ENCODE assay signal across 9 cellular contexts in genomic region chr19:45995715-45996385, GRCh38. TPM values are rescaled to one million over a fixed set of nuclear protein-coding genes. Genes with fewer than 3 reads are reported as not detected.
A peak's percentile ranks its signal among the peaks of the same experiment; 100 is the strongest.
DNase-seq lines count a peak whose midpoint lies in the region; ATAC-seq and TF ChIP-seq lines count a peak whose summit lies in the region.
"Had no signal": no experiment of that assay in that cellular context is flagged by ENCODE, and none has a peak within 500 bp of the region (broad histone marks: within the 10 kb centered on the region; RNA-seq: fewer than 3 reads in every experiment).

No MANE protein-coding gene starts in this region.

- peaks cover 0 to 15% (median 0%) of the 10 kb centered on the region in 11 experiments; a peak in 4 of 22 replicates for H3K36me3 ChIP-seq in BLaER1 treated with 17β-estradiol and CSF1 and Interleukin-3, amounts not matched to agents 10 nM and 100 nM
- H3K36me3 ChIP-seq in MG63: no peaks in the 10 kb centered on the region
- H3K36me3 ChIP-seq in muscle layer of duodenum (ENCODE audit: control insufficient read depth in 1 of 2, insufficient read depth in 2 of 2, low read length in 2 of 2): peaks cover 4 to 7% of the 10 kb centered on the region in 2 donors

- H3K4me3 ChIP-seq in BLaER1 treated with 17β-estradiol and CSF1 and Interleukin-3, amounts not matched to agents 10 nM and 100 nM: peak overlapping the region; percentile 71 to 85 (median 80)
- H3K4me3 ChIP-seq in MG63: peak overlapping the region; percentile 79
- peak overlapping the region; percentile 30 to 99 (median 88) for H3K4me3 ChIP-seq in dorsolateral prefrontal cortex
- H3K4me3 ChIP-seq in muscle layer of duodenum (ENCODE audit: low read depth in 1 of 2, low read length in 2 of 2): peak overlapping the region; percentile 70 to 92

- peak overlapping the region; percentile 84 to 99 (median 94) for H3K4me2 ChIP-seq in BLaER1 treated with 17β-estradiol and CSF1 and Interleukin-3, amounts not matched to agents 10 nM and 100 nM

- H3K9ac ChIP-seq in BLaER1 treated with 17β-estradiol and CSF1 and Interleukin-3, amounts not matched to agents 10 nM and 100 nM: peak overlapping the region; percentile 73 to 88 (median 82)

- H3K27me3 ChIP-seq in BLaER1 treated with 17β-estradiol and CSF1 and Interleukin-3, amounts not matched to agents 10 nM and 100 nM: peaks cover 17 to 29% (median 27%) of the 10 kb centered on the region in 11 experiments
- H3K27me3 ChIP-seq in MG63 (no peaks in the 10 kb centered on the region), dorsolateral prefrontal cortex (no peaks in the 10 kb centered on the region), muscle layer of duodenum (ENCODE audit: low read depth, low read length) (no peaks in the 10 kb centered on the region)

- peaks cover 0 to 30% (median 28%) of the 10 kb centered on the region in 11 experiments; a peak in 19 of 22 replicates for H4K20me1 ChIP-seq in BLaER1 treated with 17β-estradiol and CSF1 and Interleukin-3, amounts not matched to agents 10 nM and 100 nM

- H3K27me3 Mint-ChIP-seq in stimulated activated naive CD8-positive, alpha-beta T cell treated with anti-CD3 and anti-CD28 coated beads, Interleukin-15, amount 100 ng/mL, for 72 hours: no peaks in the 10 kb centered on the region

- H3K27ac ChIP-seq in BLaER1 treated with 17β-estradiol and CSF1 and Interleukin-3, amounts not matched to agents 10 nM and 100 nM: peak overlapping the region; percentile 37 to 79 (median 65); a peak in 21 of 22 replicates
- H3K27ac ChIP-seq in dorsolateral prefrontal cortex (peak overlapping the region in 41 of 59 donors; percentile 13 to 87 (median 67)), muscle layer of duodenum (ENCODE audit: low read length) (peak overlapping the region; percentile 76)

- H3K9me3 ChIP-seq in BLaER1 treated with 17β-estradiol and CSF1 and Interleukin-3, amounts not matched to agents 10 nM and 100 nM (replicated peaks in 1 of 11): no peaks in the 10 kb centered on the region
- H3K9me3 ChIP-seq in MG63 (no peaks in the 10 kb centered on the region), muscle layer of duodenum (ENCODE audit: control insufficient read depth in 1 of 2, low read length in 2 of 2) (no peaks in the 10 kb centered on the region)

- peaks cover 46% of the 10 kb centered on the region for H3K4me1 Mint-ChIP-seq in stimulated activated naive CD8-positive, alpha-beta T cell treated with anti-CD3 and anti-CD28 coated beads, Interleukin-15, amount 100 ng/mL, for 72 hours

- TF ChIP-seq CTCF in dorsolateral prefrontal cortex (IDR thresholded peaks at IDR 0.05 in 54 of 56, conservative IDR thresholded peaks at IDR 0.05 in 2 of 56; ENCODE audit: low read depth in 1 of 56, partially characterized antibody in 56 of 56): no peak

- no peak overlapping the region for H3K4me3 Mint-ChIP-seq in stimulated activated naive CD8-positive, alpha-beta T cell treated with anti-CD3 and anti-CD28 coated beads, Interleukin-15, amount 100 ng/mL, for 72 hours

- intact Hi-C loops in dorsolateral prefrontal cortex (cut with DNase I): loop anchor here (5.0 kb wide), 2 partner anchors 94 to 114 kb away; partner anchors contain the start of gene MYPOP (in 1 of the 2)

- DNase-seq in MG63 (no peak), dorsolateral prefrontal cortex (no peak), left lobe of liver (ENCODE audit: low spot score) (no peak)
- no peak for DNase-seq in stimulated activated naive CD8-positive, alpha-beta T cell treated with anti-CD3 and anti-CD28 coated beads, Interleukin-15, amount 100 ng/mL, for 72 hours
- no peak for DNase-seq in effector CD4-positive, alpha-beta T cell

- no peaks in the 10 kb centered on the region for H3K9me3 Mint-ChIP-seq in stimulated activated naive CD8-positive, alpha-beta T cell treated with anti-CD3 and anti-CD28 coated beads, Interleukin-15, amount 100 ng/mL, for 72 hours
- H3K9me3 Mint-ChIP-seq: IgD-negative memory B cell had no signal

- no peak overlapping the region for H3K27ac Mint-ChIP-seq in stimulated activated naive CD8-positive, alpha-beta T cell treated with anti-CD3 and anti-CD28 coated beads, Interleukin-15, amount 100 ng/mL, for 72 hours

- ATAC-seq in left lobe of liver: no peak
- ATAC-seq in HG03342 (IDR thresholded peaks at IDR 0.05; ENCODE audit: unreplicated experiment): no peak
- ATAC-seq in stimulated activated naive CD8-positive, alpha-beta T cell treated with anti-CD3 and anti-CD28 coated beads, Interleukin-15, amount 100 ng/mL, for 72 hours: no peak

- peaks cover 20 to 44% (median 36%) of the 10 kb centered on the region in 10 experiments for H3K4me1 ChIP-seq in BLaER1 treated with 17β-estradiol and CSF1 and Interleukin-3, amounts not matched to agents 10 nM and 100 nM
- peaks cover 0 to 21% of the 10 kb centered on the region in 2 donors for H3K4me1 ChIP-seq in muscle layer of duodenum (ENCODE audit: control insufficient read depth in 1 of 2, insufficient read depth in 2 of 2, low read length in 2 of 2)

RNA-seq across cellular contexts. Expression of gene CCDC61, which starts 0.6 kb away (rescaled TPM):
- total RNA-seq in MG63 (2014; rRNA removed; shearing (Covaris generic); ENCODE audit: low replicate concordance): 10.5 and 25.5 TPM in 2 replicates
- total RNA-seq in dorsolateral prefrontal cortex (10 to 100 TPM; 19.7 to 65.4 (median 34.3) TPM), left lobe of liver (11.1 TPM)

RNA-seq across cellular contexts. Expression of gene NOVA2, which starts 22.2 kb away (rescaled TPM):
- total RNA-seq in MG63 (2014; rRNA removed; shearing (Covaris generic); ENCODE audit: low replicate concordance): not detected in 2 replicates
- 10 to 100 TPM; 41.1 to 95.4 (median 71.8) TPM for total RNA-seq in dorsolateral prefrontal cortex
- 2.0 TPM for total RNA-seq in left lobe of liver

RNA-seq across cellular contexts. Expression of gene PGLYRP1, which starts 27.0 kb away (rescaled TPM):
- not detected in 2 replicates for total RNA-seq in MG63 (2014; rRNA removed; shearing (Covaris generic); ENCODE audit: low replicate concordance)
- total RNA-seq in dorsolateral prefrontal cortex (1 to 10 TPM in 5 of 120 experiments, under 1 TPM in 5, not detected in 110; 0.65 to 1.8 (median 1.0) TPM), left lobe of liver (0.43 TPM)

RNA-seq across cellular contexts. Expression of gene IGFL4, which starts 45.0 kb away (rescaled TPM):
- not detected in 2 replicates for total RNA-seq in MG63 (2014; rRNA removed; shearing (Covaris generic); ENCODE audit: low replicate concordance)
- total RNA-seq in dorsolateral prefrontal cortex: 10 to 100 TPM in 94 of 120 experiments, 1 to 10 TPM in 26; 6.0 to 28.7 (median 12.4) TPM
- not detected for total RNA-seq in left lobe of liver

Comparison
In these comparisons a context has a peak if more than half of its experiments do, and no peak if none do; other contexts are left out.
1. RNA of gene NOVA2, which starts 22.2 kb away (total RNA-seq): 41.1 to 95.4 TPM in dorsolateral prefrontal cortex; 2.0 TPM in left lobe of liver (single experiment) and not detected in MG63; every median in the first group is over 10 times any median in the second.
2. Peak in every context shown above with its lines, with median percentiles within 50 percentile points of each other: H3K27ac ChIP-seq and H3K4me3 ChIP-seq.